In the genomic region with DNA sequence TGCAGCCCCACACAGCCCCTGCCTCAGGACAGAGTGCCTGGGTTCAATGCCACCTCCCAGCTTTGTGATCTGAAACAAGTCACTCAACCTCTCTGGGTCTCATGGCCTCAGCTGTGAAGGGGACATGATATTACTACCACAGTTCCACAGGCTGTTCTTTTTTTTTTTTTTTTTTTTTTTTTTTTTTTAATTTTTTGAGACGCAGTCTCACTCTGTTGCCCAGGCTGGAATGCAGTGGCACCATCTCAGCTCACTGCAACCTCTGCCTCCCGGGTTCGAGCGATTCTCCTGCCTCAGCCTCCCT, we compare ENCODE assay signal across 14 cellular contexts. TPM values are rescaled to one million over a fixed set of nuclear protein-coding genes. Genes with fewer than 3 reads are reported as not detected.
DNase-seq lines count a peak whose midpoint lies in the region; ATAC-seq, FAIRE-seq and TF ChIP-seq lines count a peak whose summit lies in the region.
"Not testable (repeated sequence)": the region's sequence is repeated elsewhere in the genome, so short reads cannot be mapped to it uniquely, and the experiment has no call there.
"Had no signal": no experiment of that assay in that cellular context is flagged by ENCODE, and none has a peak within 500 bp of the region (broad histone marks: within the 10 kb centered on the region; RNA-seq: fewer than 3 reads in every experiment).

No MANE protein-coding gene starts in this region.

- H3K4me3 ChIP-seq in Caco-2 (ENCODE audit: low read depth, low read length); PC-9; K562; esophagus muscularis mucosa; iPS-20b (ENCODE audit: low read length); skin epidermis; urinary bladder (ENCODE audit: low read depth, low read length): not testable (repeated sequence)

- H3K4me1 ChIP-seq in Caco-2 (peaks cover 21% of the 10 kb centered on the region), PC-9 (replicated peaks; ENCODE audit: insufficient read depth) (peaks cover 38% of the 10 kb centered on the region), K562 (replicated peaks in 1 of 2; ENCODE audit: control insufficient read depth in 2 of 2, insufficient read depth in 2 of 2, low read length in 2 of 2) (peaks cover 19 to 27% of the 10 kb centered on the region in 2 experiments; a peak in 4 of 5 replicates), esophagus muscularis mucosa (peaks cover 15 to 35% (median 30%) of the 10 kb centered on the region in 4 donors), iPS-20b (ENCODE audit: insufficient read depth, low read length) (peaks cover 16% of the 10 kb centered on the region)
- not testable (repeated sequence) for H3K4me1 ChIP-seq in urinary bladder (ENCODE audit: insufficient read depth)

- H3K4me1 Mint-ChIP-seq in Caco-2 (ENCODE audit: low read depth, unreplicated experiment) (peaks cover 21% of the 10 kb centered on the region), nephron (peaks cover 16% of the 10 kb centered on the region)

- H3K9me3 Mint-ChIP-seq in Caco-2 (ENCODE audit: unreplicated experiment); nephron: not testable (repeated sequence)

- H4K20me1 ChIP-seq in PC-9 (ENCODE audit: insufficient read depth); K562 (replicated peaks; ENCODE audit: control insufficient read depth, insufficient read depth, low read length): not testable (repeated sequence)

- not testable (repeated sequence) for H3K4me2 ChIP-seq in PC-9; K562 (ENCODE audit: insufficient read depth, low read length)

- not testable (repeated sequence) for BruUV-seq in Caco-2 (replicated peaks; lab: Mats Ljungman, UMichigan); PC-9 (replicated peaks; lab: Mats Ljungman, UMichigan); K562 (replicated peaks; lab: Mats Ljungman, UMichigan)

- not testable (repeated sequence) for H3K27me3 Mint-ChIP-seq in Caco-2 (ENCODE audit: insufficient read depth, unreplicated experiment); nephron (ENCODE audit: low read depth)

- ATAC-seq in K562, result not testable (repeated sequence)

- H3K9ac ChIP-seq in K562 (ENCODE audit: insufficient read depth in 1 of 2, low read depth in 2 of 2, low read length in 2 of 2) (peak overlapping the region; percentile 36 to 85; a peak in 3 of 4 replicates), iPS-20b (ENCODE audit: low read depth, low read length) (peak overlapping the region; percentile 55)

- intact Hi-C loops in Caco-2 (cut with micrococcal nuclease; ENCODE audit: unreplicated experiment); PC-9 (cut with micrococcal nuclease; ENCODE audit: unreplicated experiment); K562 (cut with micrococcal nuclease); esophagus muscularis mucosa (cut with DNase I): not testable (repeated sequence)

- CTCF ChIA-PET in Caco-2 (lab: Charles Lee), result interaction anchor here (1.3 to 2.5 kb wide), 2 partner anchors 12 to 16 kb away, joined by 3 to 15 read pairs; no protein-coding TSS in a partner anchor
- CTCF ChIA-PET in PC-9 (lab: Charles Lee), result interaction anchor here (0.5 kb wide), 1 partner anchor 666 kb away, joined by 13 read pairs; no protein-coding TSS in a partner anchor
- CTCF ChIA-PET in K562 (lab: Yijun Ruan, JAX; ENCODE audit: low intra/inter-chr PET ratio), result not testable (repeated sequence)

- peaks cover 15% of the 10 kb centered on the region for H3K79me2 ChIP-seq in PC-9 (ENCODE audit: low read depth)
- not testable (repeated sequence) for H3K79me2 ChIP-seq in K562 (ENCODE audit: control insufficient read depth, insufficient read depth, low read length)

- in situ Hi-C loops in K562 (cut with MboI), result loop anchor here (25.0 kb wide), 1 partner anchor 1041 kb away; no protein-coding TSS in a partner anchor

- H3K27ac Mint-ChIP-seq in Caco-2 (ENCODE audit: unreplicated experiment) (peak overlapping the region; percentile 66), nephron (peak overlapping the region; percentile 86 to 95 (median 92))

- POLR2A ChIA-PET in Caco-2 (lab: Charles Lee), result interaction anchor here (0.7 to 1.5 kb wide), 7 partner anchors 9 to 43 kb away, joined by 3 to 15 read pairs (median 7); a partner anchor contains a TSS
- POLR2A ChIA-PET in PC-9 (lab: Charles Lee; ENCODE audit: unreplicated experiment), result interaction anchor here (0.5 to 1.6 kb wide), 2 partner anchors 9 to 10 kb away, joined by 10 to 18 read pairs; a partner anchor contains a TSS
- POLR2A ChIA-PET in K562 (lab: Yijun Ruan, JAX), result interaction anchor here (0.9 to 2.4 kb wide), 3 partner anchors 9 to 23 kb away, joined by 4 to 17 read pairs (median 5); a partner anchor contains a TSS

- not testable (repeated sequence) for TF ChIP-seq EP300 in K562 (IDR thresholded peaks at IDR 0.05; ENCODE audit: low read length); esophagus muscularis mucosa (IDR thresholded peaks at IDR 0.05)

- H2AFZ ChIP-seq in PC-9, result not testable (repeated sequence)
- peak overlapping the region; percentile 80 for H2AFZ ChIP-seq in K562 (ENCODE audit: low read depth, low read length)

- not testable (repeated sequence) for H3K9me3 ChIP-seq in Caco-2; PC-9 (ENCODE audit: insufficient read depth, low read depth); K562 (replicated peaks; ENCODE audit: control insufficient read depth, insufficient read depth, low read depth, low read length); esophagus muscularis mucosa; iPS-20b (ENCODE audit: insufficient read depth, low read depth, low read length)

- H3F3A ChIP-seq in PC-9 (ENCODE audit: insufficient read depth, low read depth), result peaks cover 51% of the 10 kb centered on the region

- 81% methylated on average over 3 of the region's 4 CpGs for WGBS in K562 (ENCODE audit: insufficient coverage, low coverage, missing lambda C conversion rate)
- WGBS in esophagus muscularis mucosa, result 86% methylated on average over 4 of the region's 4 CpGs
- WGBS in urinary bladder, result 44% methylated on average over 4 of the region's 4 CpGs

- FAIRE-seq in K562 (lab: Jason Lieb, UNC), result not testable (repeated sequence)

- H3K27ac ChIP-seq in PC-9, result peak overlapping the region; percentile 5; the same call in 1 of the 2 replicates
- H3K27ac ChIP-seq in K562 (ENCODE audit: extremely low read depth, low read depth, low read length), result peak overlapping the region; percentile 47; the same call in 2 of the 3 replicates
- H3K27ac ChIP-seq in esophagus muscularis mucosa (replicated peaks in 1 of 4), result peak overlapping the region; percentile 67 to 81 (median 77)
- peak overlapping the region; percentile 40 for H3K27ac ChIP-seq in iPS-20b (ENCODE audit: low read length)
- H3K27ac ChIP-seq in skin epidermis, result peak overlapping the region in 19 of 21 experiments; percentile 30 to 87 (median 72)
- peak overlapping the region; percentile 73 for H3K27ac ChIP-seq in urinary bladder (ENCODE audit: low read depth)

- not testable (repeated sequence) for DNase-seq in Caco-2; PC-9; K562 (ENCODE audit: extremely low read depth in 1 of 4, low spot score in 3 of 4); esophagus muscularis mucosa (ENCODE audit: extremely low spot score)

- not testable (repeated sequence) for TF ChIP-seq POLR2A in K562 (conservative IDR thresholded peaks at IDR 0.05); esophagus muscularis mucosa (IDR thresholded peaks at IDR 0.05; ENCODE audit: low read depth)

- not testable (repeated sequence) for H3K36me3 ChIP-seq in Caco-2 (ENCODE audit: control insufficient read depth, insufficient read depth, low read length); PC-9 (ENCODE audit: low read depth); K562 (ENCODE audit: control insufficient read depth, insufficient read depth, low read length); esophagus muscularis mucosa; iPS-20b (ENCODE audit: insufficient read depth, low read depth, low read length); urinary bladder (ENCODE audit: insufficient read depth)

- H3K36me3 Mint-ChIP-seq in Caco-2 (ENCODE audit: insufficient read depth, unreplicated experiment); nephron (ENCODE audit: low read depth): not testable (repeated sequence)

- not testable (repeated sequence) for H3K9me1 ChIP-seq in K562 (ENCODE audit: control insufficient read depth, insufficient read depth, low read length)

- not testable (repeated sequence) for H3K4me3 Mint-ChIP-seq in Caco-2 (ENCODE audit: unreplicated experiment); nephron

- H3K27me3 ChIP-seq in Caco-2 (replicated peaks; ENCODE audit: control insufficient read depth, insufficient read depth, low read length); PC-9 (ENCODE audit: insufficient read depth, low read depth); K562 (ENCODE audit: control insufficient read depth in 2 of 2, insufficient read depth in 2 of 2, low read length in 2 of 2); esophagus muscularis mucosa; iPS-20b (ENCODE audit: insufficient read depth, low read length): not testable (repeated sequence)

- H3K9me2 ChIP-seq in PC-9 (ENCODE audit: insufficient read depth), result not testable (repeated sequence)

- TF ChIP-seq RAD21 in K562 (CRISPR knock-in tag; conservative IDR thresholded peaks at IDR 0.05 in 1 of 2, IDR thresholded peaks at IDR 0.05 in 1 of 2), result not testable (repeated sequence)

- TF ChIP-seq CTCF in Caco-2 (IDR thresholded peaks at IDR 0.05; ENCODE audit: insufficient read depth in 1 of 2, low read depth in 1 of 2, low read length in 1 of 2, severe bottlenecking in 1 of 2, unreplicated experiment in 1 of 2); PC-9 (conservative IDR thresholded peaks at IDR 0.05); K562 (IDR thresholded peaks at IDR 0.05 in 2 of 3, conservative IDR thresholded peaks at IDR 0.05 in 1 of 3; ENCODE audit: insufficient read depth in 2 of 3, low read depth in 1 of 3, low read length in 3 of 3); esophagus muscularis mucosa (IDR thresholded peaks at IDR 0.05); nephron (IDR thresholded peaks at IDR 0.05; ENCODE audit: unreplicated experiment in 3 of 3): not testable (repeated sequence)

RNA-seq across cellular contexts. Expression of a gene that starts 8.7 kb away (rescaled TPM):
- total RNA-seq in Caco-2 (2022) (157 and 163 TPM in 2 replicates), PC-9 (2021) (74.4 and 164 TPM in 2 replicates), K562 (2014; rRNA removed) (358 and 410 TPM in 2 replicates), K562 (2014; rRNA removed; fragmentation: Illumina TruSeq; extraction: Trizol) (40.1 and 40.5 TPM in 2 replicates), K562 (2015; rRNA removed; fragmentation: Illumina TruSeq; extraction: Trizol) (65.0 and 66.8 TPM in 2 replicates), K562 (2021) (160 and 167 TPM in 2 replicates), esophagus muscularis mucosa (100 to 1,000 TPM; 199 to 744 (median 532) TPM), urinary bladder (500 TPM)
- 71.5 and 250 TPM in 2 replicates for total RNA-seq in K562 (2011; cell fraction: chromatin; rRNA removed; ENCODE audit: low replicate concordance)
- total RNA-seq in K562 (2011; cell fraction: nucleolus; rRNA removed), result 362 and 403 TPM in 2 replicates
- 143 and 176 TPM in 2 replicates for total RNA-seq in K562 (2011; cell fraction: nucleoplasm; rRNA removed)
- polyA plus RNA-seq in K562 (2011; rRNA removed) (75.8 and 119 TPM in 2 replicates), K562 (2014; fragmentation: Illumina TruSeq; extraction: Trizol) (20.8 and 50.8 TPM in 2 replicates), K562 (2014; fragmentation: Nextera tagmentation; extraction: Ambion mirVana) (1 to 10 TPM; 1.4 to 4.4 TPM), K562 (2014; rRNA removed) (298 and 319 TPM in 2 replicates), urinary bladder (683 TPM)
- polyA plus RNA-seq in K562 (2011; cell fraction: cytosol; rRNA removed), result 230 and 856 TPM in 2 replicates
- polyA plus RNA-seq in K562 (2011; cell fraction: nucleus; rRNA removed), result 232 and 726 TPM in 2 replicates
- 82.5 and 140 TPM in 2 replicates for polyA plus RNA-seq in K562 (2012)
- 14.9 and 32.5 TPM in 2 replicates for polyA minus RNA-seq in K562 (2011; rRNA and poly(A)+ RNA removed)
- polyA minus RNA-seq in K562 (2011; cell fraction: cytosol; rRNA and poly(A)+ RNA removed), result 90.2 and 138 TPM in 2 replicates
- polyA minus RNA-seq in K562 (2011; cell fraction: nucleus; rRNA and poly(A)+ RNA removed), result 183 and 246 TPM in 2 replicates

RNA-seq across cellular contexts. Expression of a gene that starts 41.3 kb away (rescaled TPM):
- total RNA-seq in Caco-2 (2022) (not detected in 2 replicates), PC-9 (2021) (not detected in 2 replicates), K562 (2014; rRNA removed) (not detected in 2 replicates), K562 (2014; rRNA removed; fragmentation: Illumina TruSeq; extraction: Trizol) (not detected in 2 replicates), K562 (2015; rRNA removed; fragmentation: Illumina TruSeq; extraction: Trizol) (not detected in 2 replicates), K562 (2021) (not detected in 2 replicates), esophagus muscularis mucosa (10 to 100 TPM in 1 of 4 donors, 1 to 10 TPM in 3; 2.1 to 14.2 (median 7.1) TPM), urinary bladder (4.8 TPM)
- total RNA-seq in K562 (2011; cell fraction: chromatin; rRNA removed; ENCODE audit: low replicate concordance), result not detected in 2 replicates
- total RNA-seq in K562 (2011; cell fraction: nucleolus; rRNA removed), result not detected in 2 replicates
- not detected in 2 replicates for total RNA-seq in K562 (2011; cell fraction: nucleoplasm; rRNA removed)
- polyA plus RNA-seq in K562 (2011; rRNA removed) (not detected in 2 replicates), K562 (2014; fragmentation: Illumina TruSeq; extraction: Trizol) (not detected in 2 replicates), K562 (2014; fragmentation: Nextera tagmentation; extraction: Ambion mirVana) (not detected), K562 (2014; rRNA removed) (not detected in 2 replicates), urinary bladder (10.1 TPM)
- polyA plus RNA-seq in K562 (2011; cell fraction: cytosol; rRNA removed), result not detected in 2 replicates
- not detected in 2 replicates for polyA plus RNA-seq in K562 (2011; cell fraction: nucleus; rRNA removed)
- polyA plus RNA-seq in K562 (2012), result not detected in 2 replicates
- not detected in 2 replicates for polyA minus RNA-seq in K562 (2011; rRNA and poly(A)+ RNA removed)
- polyA minus RNA-seq in K562 (2011; cell fraction: cytosol; rRNA and poly(A)+ RNA removed), result not detected in 2 replicates
- not detected in 2 replicates for polyA minus RNA-seq in K562 (2011; cell fraction: nucleus; rRNA and poly(A)+ RNA removed)
- total RNA-seq: activated CD4-positive, alpha-beta memory T cell treated with anti-CD3 and anti-CD28 coated beads, Interleukin-2, amount 10 ng/mL, durations not matched to agents 7 days and 5 days; CD4-positive, CD25-positive, alpha-beta regulatory T cell; foreskin keratinocyte; GM12878; myocyte; PC-3 had no signal
- polyA plus RNA-seq: CD4-positive, CD25-positive, alpha-beta regulatory T cell; foreskin keratinocyte; GM12878 had no signal

Comparison
In these comparisons a context has a peak if more than half of its experiments do, and no peak if none do; other contexts are left out.
1. H3K27ac ChIP-seq: peak in every context shown above with its lines; median percentile 77 in esophagus muscularis mucosa; 73 in urinary bladder; 72 in skin epidermis; 47 in K562; 40 in iPS-20b; 5 in PC-9.